13 cellular contexts compared by ENCODE assay signal in the genomic region with DNA sequence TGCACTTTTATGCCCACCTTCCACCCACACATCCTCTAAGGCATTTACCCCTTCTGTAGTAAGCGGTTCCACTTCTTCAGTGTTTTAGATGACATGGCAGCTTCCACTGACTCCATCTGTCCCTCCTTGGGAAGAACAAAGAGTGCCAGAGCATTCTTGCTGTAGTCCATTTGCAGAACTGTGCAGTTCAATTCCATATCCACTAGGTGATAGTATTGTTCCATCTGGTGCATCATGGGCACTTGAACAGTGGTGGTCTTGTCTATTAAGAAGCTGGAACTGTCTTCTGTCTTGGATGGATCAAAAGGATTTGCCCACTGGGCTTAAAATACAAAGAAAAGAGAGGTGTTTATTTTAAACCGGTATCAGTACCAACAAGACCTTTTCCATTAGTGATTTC. TPM values are rescaled to one million over a fixed set of nuclear protein-coding genes. Genes with fewer than 3 reads are reported as not detected.
DNase-seq lines count a peak whose midpoint lies in the region; ATAC-seq, FAIRE-seq and TF ChIP-seq lines count a peak whose summit lies in the region.
"Had no signal": no experiment of that assay in that cellular context is flagged by ENCODE, and none has a peak within 500 bp of the region (broad histone marks: within the 10 kb centered on the region; RNA-seq: fewer than 3 reads in every experiment).

No MANE protein-coding gene starts in this region.

- DNase-seq in GM12891 (ENCODE audit: insufficient read length, low spot score) (no peak), MM.1S (no peak), brain microvascular endothelial cell (no peak), mucosa of gallbladder (ENCODE audit: low spot score) (no peak)
- no peak for DNase-seq in activated T-cell treated with anti-CD3 and anti-CD28 coated beads, Interleukin-2, amount 50 U/mL, for 4 hours
- no peak for DNase-seq in effector CD4-positive, alpha-beta T cell
- DNase-seq: activated CD8-positive, alpha-beta memory T cell treated with anti-CD3 and anti-CD28 coated beads for 24 hours; head of caudate nucleus; NK-92 treated with Interleukin-12 subunit alpha and Interleukin-12 subunit beta, amount 100 ng/mL, for 24 hours; substantia nigra had no signal

- peaks cover 9% of the 10 kb centered on the region for H3K4me1 ChIP-seq in MM.1S (ENCODE audit: low read length)

- H3K9me3 Mint-ChIP-seq in activated T-cell treated with anti-CD3 and anti-CD28 coated beads, Interleukin-2, amount 50 U/mL, for 4 hours, result no peaks in the 10 kb centered on the region

- H3K79me2 ChIP-seq in MM.1S (ENCODE audit: low read length) (no peaks in the 10 kb centered on the region), neural cell (replicated peaks; ENCODE audit: insufficient read depth, low read length) (no peaks in the 10 kb centered on the region)

- H3F3A ChIP-seq in MM.1S (ENCODE audit: insufficient read depth, low read length), result no peaks in the 10 kb centered on the region
- no peaks in the 10 kb centered on the region for H3F3A ChIP-seq in neural cell (ENCODE audit: insufficient read depth, low read length, poor library complexity, severe bottlenecking)

- H3K4me2 ChIP-seq in MM.1S (ENCODE audit: low read depth, low read length) (no peak overlapping the region), neural cell (ENCODE audit: low read length) (no peak overlapping the region)

- no peaks in the 10 kb centered on the region for H3K4me1 Mint-ChIP-seq in activated T-cell treated with anti-CD3 and anti-CD28 coated beads, Interleukin-2, amount 50 U/mL, for 4 hours (ENCODE audit: low read depth)

- H3K9me2 ChIP-seq in MM.1S (replicated peaks; ENCODE audit: insufficient read depth, low read length) (no peaks in the 10 kb centered on the region), neural cell (ENCODE audit: insufficient read depth, low read length) (no peaks in the 10 kb centered on the region)

- H3K9ac ChIP-seq in MM.1S (ENCODE audit: low read length) (no peak overlapping the region), neural cell (ENCODE audit: low read length) (no peak overlapping the region)

- no peaks in the 10 kb centered on the region for H3K27me3 Mint-ChIP-seq in activated T-cell treated with anti-CD3 and anti-CD28 coated beads, Interleukin-2, amount 50 U/mL, for 4 hours (ENCODE audit: low read depth)

- no peaks in the 10 kb centered on the region for H3K27me3 ChIP-seq in MM.1S (replicated peaks; ENCODE audit: insufficient read depth, low read length)
- no peaks in the 10 kb centered on the region for H3K27me3 ChIP-seq in brain microvascular endothelial cell (replicated peaks)
- no peaks in the 10 kb centered on the region for H3K27me3 ChIP-seq in neural cell (ENCODE audit: insufficient read depth, low read depth, low read length)

- TF ChIP-seq CTCF in MM.1S (IDR thresholded peaks at IDR 0.05; ENCODE audit: low read length), result peak; percentile 49
- TF ChIP-seq CTCF in brain microvascular endothelial cell (IDR thresholded peaks at IDR 0.05; ENCODE audit: low read depth, low read length, missing control alignments), result peak; percentile 27
- no peak for TF ChIP-seq CTCF in neural cell (IDR thresholded peaks at IDR 0.05; ENCODE audit: poor library complexity, severe bottlenecking)

- TF ChIP-seq EP300 in neural cell (conservative IDR thresholded peaks at IDR 0.05; ENCODE audit: poor library complexity, severe bottlenecking), result no peak

- peak; percentile 50 for FAIRE-seq in GM12891 (lab: Jason Lieb, UNC)
- FAIRE-seq: GM18507 had no signal

- no peak overlapping the region for H2AFZ ChIP-seq in MM.1S (ENCODE audit: low read length)
- no peak overlapping the region for H2AFZ ChIP-seq in neural cell (ENCODE audit: low read depth, low read length)

- no peak overlapping the region for H3K27ac ChIP-seq in MM.1S (ENCODE audit: low read length)
- H3K27ac ChIP-seq in brain microvascular endothelial cell, result no peak overlapping the region
- H3K27ac ChIP-seq in neural cell (ENCODE audit: low read length), result no peak overlapping the region

- no peak for TF ChIP-seq POLR2A in GM12891 (IDR thresholded peaks at IDR 0.05; ENCODE audit: low read depth, low read length)

- no peaks in the 10 kb centered on the region for H3K9me3 ChIP-seq in MM.1S (replicated peaks; ENCODE audit: insufficient read depth, low read length)
- no peaks in the 10 kb centered on the region for H3K9me3 ChIP-seq in neural cell (ENCODE audit: low read length)

- no peaks in the 10 kb centered on the region for H4K20me1 ChIP-seq in MM.1S (ENCODE audit: insufficient read depth, low read length)
- no peaks in the 10 kb centered on the region for H4K20me1 ChIP-seq in neural cell (ENCODE audit: insufficient read depth)

- no peaks in the 10 kb centered on the region for H3K36me3 ChIP-seq in MM.1S (replicated peaks; ENCODE audit: insufficient read depth, low read length)
- no peaks in the 10 kb centered on the region for H3K36me3 ChIP-seq in brain microvascular endothelial cell (replicated peaks)
- no peaks in the 10 kb centered on the region for H3K36me3 ChIP-seq in neural cell (ENCODE audit: insufficient read depth, low read length)

- peak; percentile 44 for TF ChIP-seq RAD21 in neural cell (conservative IDR thresholded peaks at IDR 0.05)

- H3K36me3 Mint-ChIP-seq in activated T-cell treated with anti-CD3 and anti-CD28 coated beads, Interleukin-2, amount 50 U/mL, for 4 hours (ENCODE audit: insufficient read depth), result no peaks in the 10 kb centered on the region

- H3K4me3 ChIP-seq in MM.1S (ENCODE audit: low read length) (no peak overlapping the region), brain microvascular endothelial cell (ENCODE audit: low read depth, low read length) (no peak overlapping the region), neural cell (ENCODE audit: low read length) (no peak overlapping the region)

- ATAC-seq in activated T-cell treated with anti-CD3 and anti-CD28 coated beads, Interleukin-2, amount 50 U/mL, for 4 hours, result no peak

- in situ Hi-C loops in brain microvascular endothelial cell (cut with HindIII; ENCODE audit: low pct_ligation_motif_present, low sequenced_read_pairs), result no loop called here

- H3K4me3 Mint-ChIP-seq in activated T-cell treated with anti-CD3 and anti-CD28 coated beads, Interleukin-2, amount 50 U/mL, for 4 hours, result no peak overlapping the region

TF ChIP-seq in GM12891, 5 proteins besides CTCF, POLR2A, EP300 and RAD21:
- no peak for TF ChIP-seq SPI1 (IDR thresholded peaks at IDR 0.05; ENCODE audit: low read depth, low read length)
- no peak for TF ChIP-seq PAX5 (IDR thresholded peaks at IDR 0.05; ENCODE audit: insufficient read depth, low read length, severe bottlenecking)
- no peak for TF ChIP-seq TAF1 (IDR thresholded peaks at IDR 0.05; ENCODE audit: low read depth, low read length)
- TF ChIP-seq POU2F2 (IDR thresholded peaks at IDR 0.05; ENCODE audit: low read depth, low read length), result no peak
- TF ChIP-seq POLR2AphosphoS5 (IDR thresholded peaks at IDR 0.05; ENCODE audit: low read depth, low read length), result no peak

TF ChIP-seq in neural cell, 6 proteins besides CTCF, POLR2A, EP300 and RAD21:
- TF ChIP-seq SMC3 (conservative IDR thresholded peaks at IDR 0.05; ENCODE audit: poor library complexity), result peak; percentile 36
- TF ChIP-seq MXI1 (conservative IDR thresholded peaks at IDR 0.05; ENCODE audit: poor library complexity, severe bottlenecking), result no peak
TF ChIP-seq in neural cell: peak in this region for 1.

RNA-seq across cellular contexts. Expression of gene SERPINA7, which starts 3.5 kb away (rescaled TPM):
- not detected for polyA plus RNA-seq in GM12891 (2012; ENCODE audit: low read depth, missing spikeins)
- polyA plus RNA-seq in neural cell, result not detected in 2 replicates
- polyA minus RNA-seq in neural cell, result not detected in 2 replicates
- not detected for total RNA-seq in activated T-cell treated with anti-CD3 and anti-CD28 coated beads, Interleukin-2, amount 50 U/mL, for 4 hours
- total RNA-seq in mucosa of gallbladder, result 0.26 TPM
- total RNA-seq: T-helper 2 cell treated with Interferon-gamma antibody and Interleukin-4, amounts not matched to agents 100 ng/mL and 5 ng/mL, for 36 hours had no signal
